In genomic region chr21:27841084-27841483, GRCh38 we compare ENCODE assay signal across 24 cellular contexts.
"Had no signal": no experiment of that assay in that cellular context is flagged by ENCODE, and none has a peak within 500 bp of the region (broad histone marks: within the 10 kb centered on the region; RNA-seq: fewer than 3 reads in every experiment).

No MANE protein-coding gene starts in this region.

- H3K36me3 ChIP-seq: esophagus squamous epithelium, heart right ventricle, left lung, lower lobe of right lung had no signal

- H3K27ac ChIP-seq: coronary artery, dorsolateral prefrontal cortex, heart right ventricle, left lung, lower lobe of right lung had no signal

- H3K27me3 ChIP-seq: dorsolateral prefrontal cortex, esophagus squamous epithelium, heart right ventricle, left lung had no signal

- H3K4me1 ChIP-seq: esophagus squamous epithelium, left lung, lower lobe of right lung had no signal

- H3K27ac Mint-ChIP-seq: immature natural killer cell, mesothelial cell of epicardium had no signal

- H3K4me3 ChIP-seq: coronary artery, dorsolateral prefrontal cortex, esophagus squamous epithelium, heart right ventricle, left lung, lower lobe of right lung had no signal

- H3K36me3 Mint-ChIP-seq: immature natural killer cell had no signal

- DNase-seq: dermis blood vessel endothelial cell; dorsolateral prefrontal cortex; effector CD4-positive, alpha-beta T cell; effector memory CD4-positive, alpha-beta T cell; esophagus squamous epithelium; foreskin fibroblast; foreskin melanocyte; glutamatergic neuron; head of caudate nucleus; heart right ventricle; hippocampal formation; immature natural killer cell; islet precursor cell; kidney; kidney glomerular epithelial cell; left colon; left lung; left ventricle myocardium superior; lower lobe of right lung; mesenchymal stem cell had no signal

- H3K4me3 Mint-ChIP-seq: immature natural killer cell, mesothelial cell of epicardium had no signal

- H3K9me3 ChIP-seq: esophagus squamous epithelium, lower lobe of right lung had no signal

- FAIRE-seq: colon, endothelial cell of umbilical vein had no signal

- H3K4me1 Mint-ChIP-seq: immature natural killer cell had no signal

- ATAC-seq: heart right ventricle, left colon, left lung, left ventricle myocardium superior, lower lobe of right lung had no signal
